8 cellular contexts compared by ENCODE assay signal in the genomic region with DNA sequence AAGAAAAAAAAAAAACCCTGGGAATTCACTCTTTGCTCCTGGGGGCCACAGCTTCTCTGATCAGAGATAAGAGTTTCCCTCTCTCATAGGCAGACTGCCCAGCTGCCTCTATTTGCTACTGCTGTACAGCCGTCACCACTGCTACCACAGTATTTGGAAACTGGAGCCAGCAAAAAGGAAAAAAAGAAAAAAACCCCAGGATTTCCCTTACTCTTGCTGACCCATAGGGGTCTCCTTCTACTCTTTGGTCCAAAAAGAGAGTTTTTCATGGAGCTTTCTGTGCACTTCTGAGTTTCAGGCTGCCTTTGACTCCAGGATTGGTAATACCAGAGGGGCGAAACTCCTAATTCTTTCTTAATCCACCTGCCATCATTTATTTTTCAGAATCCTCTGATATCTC.
DNase-seq lines count a peak whose midpoint lies in the region; ATAC-seq and TF ChIP-seq lines count a peak whose summit lies in the region.

No MANE protein-coding gene starts in this region.

- POLR2A ChIA-PET in RWPE1 (lab: Yijun Ruan, JAX; ENCODE audit: low non-redundant PET) = no interaction called here

- H3K4me3 ChIP-seq in foreskin fibroblast (ENCODE audit: low read depth in 1 of 2, low read length in 2 of 2) = no peak overlapping the region

- ATAC-seq in HG03025 (IDR thresholded peaks at IDR 0.05; ENCODE audit: low FRiP score, unreplicated experiment) = no peak
- ATAC-seq in left lobe of liver = no peak

- in situ Hi-C loops in ACHN (cut with HindIII; ENCODE audit: low pct_ligation_motif_present, low pct_unique_long_range_greater_than_20kb, low sequenced_read_pairs) = no loop called here

- CTCF ChIA-PET in RWPE1 (lab: Yijun Ruan, JAX) = interaction anchor here (0.6 kb wide), 1 partner anchor 293 kb away, joined by 3 read pairs; no protein-coding TSS in a partner anchor

- no peak overlapping the region for H3K27ac ChIP-seq in RWPE1

- TF ChIP-seq CTCF in GM12874 (IDR thresholded peaks at IDR 0.05; ENCODE audit: insufficient read depth, low read depth, low read length) (peak; percentile 27; the same call in 1 of the 2 replicates), RWPE1 (conservative IDR thresholded peaks at IDR 0.05; ENCODE audit: low read depth) (no peak), foreskin fibroblast (IDR thresholded peaks at IDR 0.05; ENCODE audit: low read depth, low read length) (peak; percentile 63)

- peak; percentile 40 for DNase-seq in ACHN
- peak; percentile 25 for DNase-seq in RWPE1 (ENCODE audit: low spot score)
- DNase-seq in foreskin fibroblast = peak in 1 of 2 donors; percentile 39
- DNase-seq in activated CD4-positive, alpha-beta T cell treated with anti-CD3 and anti-CD28 coated beads, Interleukin-2, amount 50 U/mL, for 1 hour = no peak
- no peak for DNase-seq in left lobe of liver (ENCODE audit: low spot score)
- DNase-seq in effector CD4-positive, alpha-beta T cell = no peak

Comparison
In these comparisons a context has a peak if more than half of its experiments do, and no peak if none do; other contexts are left out.
1. DNase-seq: peak in ACHN (single experiment) and RWPE1 (single experiment); none in activated CD4-positive, alpha-beta T cell treated with anti-CD3 and anti-CD28 coated beads, Interleukin-2, amount 50 U/mL, for 1 hour (single experiment), left lobe of liver (single experiment) and effector CD4-positive, alpha-beta T cell (single experiment).